Comparison of ENCODE assay signal across 29 cellular contexts in the genomic region with DNA sequence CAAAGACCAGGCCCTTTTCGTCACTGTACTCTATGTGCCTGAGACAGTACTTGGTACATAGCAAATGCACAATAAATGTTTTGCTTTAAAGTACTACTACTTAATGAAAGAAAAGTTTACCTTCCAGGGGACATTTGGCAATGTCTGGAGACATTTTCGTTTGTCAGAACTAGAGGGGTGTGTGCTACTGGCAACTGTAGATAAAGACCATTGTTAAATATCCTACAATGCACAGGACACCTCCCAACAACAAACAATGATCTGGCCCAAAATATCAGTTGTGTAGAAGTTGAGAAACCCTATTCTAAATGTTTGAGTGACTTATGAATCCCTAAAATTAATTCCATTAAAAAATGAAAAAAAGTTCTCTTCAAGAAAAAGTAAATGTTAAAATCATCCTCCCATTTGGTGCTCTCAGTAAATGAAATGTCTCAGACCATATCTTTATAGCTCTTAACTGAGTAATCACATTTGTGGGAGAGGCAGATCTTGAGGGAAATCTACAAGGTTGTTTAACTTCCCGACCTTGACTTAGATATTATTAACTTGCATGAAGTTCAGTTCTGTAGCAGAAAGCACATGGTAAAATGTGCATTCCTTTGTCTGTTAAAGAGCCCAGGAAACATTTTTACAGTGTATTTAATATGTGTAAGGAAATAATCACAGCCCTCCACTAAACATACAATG. TPM values are rescaled to one million over a fixed set of nuclear protein-coding genes. Genes with fewer than 3 reads are reported as not detected.
"Had no signal": no experiment of that assay in that cellular context is flagged by ENCODE, and none has a peak within 500 bp of the region (broad histone marks: within the 10 kb centered on the region; RNA-seq: fewer than 3 reads in every experiment).

No MANE protein-coding gene starts in this region.

- DNase-seq: cerebellar nuclear complex; dorsolateral prefrontal cortex; effector CD4-positive, alpha-beta T cell; foreskin keratinocyte; heart left ventricle; hypothalamus; immature natural killer cell; islet precursor cell; kidney glomerular epithelial cell; naive B cell; spleen; stimulated activated CD4-positive, alpha-beta T cell treated with anti-CD3 and anti-CD28 coated beads, Interleukin-15, amount 100 ng/mL, for 24 hours; stimulated activated CD4-positive, alpha-beta T cell treated with anti-CD3 and anti-CD28 coated beads, Interleukin-2, amount 100 ng/mL, for 48 hours; stimulated activated naive B cell treated with anti-CD40 and anti-IgM and Interleukin-4, amounts not matched to agents 10 μg/mL and 1 μg/mL and 100 μg/mL, for 72 hours; stimulated activated naive CD8-positive, alpha-beta T cell treated with anti-CD3 and anti-CD28 coated beads, Interleukin-15, amount 100 ng/mL, for 72 hours; transverse colon; upper lobe of right lung; uterus had no signal

- ATAC-seq: esophagus mucosa; foreskin keratinocyte; gastroesophageal sphincter; heart left ventricle; natural killer cell treated with Interleukin-12 subunit alpha and Interleukin-12 subunit beta and Interleukin-15 and Interleukin-18, amount 100 ng/mL, for 72 hours; sciatic nerve; stimulated activated naive B cell treated with anti-CD40 and anti-IgM and Interleukin-4, amounts not matched to agents 10 μg/mL and 1 μg/mL and 100 μg/mL, for 72 hours; stimulated activated naive CD8-positive, alpha-beta T cell treated with anti-CD3 and anti-CD28 coated beads, Interleukin-15, amount 100 ng/mL, for 72 hours; upper lobe of right lung had no signal

- H3K9me3 Mint-ChIP-seq: memory B cell; natural killer cell treated with Interleukin-12 subunit alpha and Interleukin-12 subunit beta and Interleukin-15 and Interleukin-18, amount 100 ng/mL, for 72 hours; neural progenitor cell; stimulated activated naive CD8-positive, alpha-beta T cell treated with anti-CD3 and anti-CD28 coated beads, Interleukin-15, amount 100 ng/mL, for 72 hours had no signal

- H3K9ac ChIP-seq: neural progenitor cell had no signal

- H3K27ac Mint-ChIP-seq: immature natural killer cell; memory B cell; naive B cell; natural killer cell treated with Interleukin-12 subunit alpha and Interleukin-12 subunit beta and Interleukin-15 and Interleukin-18, amount 100 ng/mL, for 72 hours; neural progenitor cell; stimulated activated naive B cell treated with anti-CD40 and anti-IgM and Interleukin-4, amounts not matched to agents 10 μg/mL and 1 μg/mL and 100 μg/mL, for 72 hours; stimulated activated naive CD8-positive, alpha-beta T cell treated with anti-CD3 and anti-CD28 coated beads, Interleukin-15, amount 100 ng/mL, for 72 hours had no signal

- H3K4me1 ChIP-seq: foreskin keratinocyte, gastroesophageal sphincter, heart left ventricle, prostate gland, right atrium auricular region, spleen, suprapubic skin, transverse colon, upper lobe of right lung, uterus had no signal

- H3K4me3 ChIP-seq: dorsolateral prefrontal cortex, gastroesophageal sphincter, heart left ventricle, lung, neural progenitor cell, prostate gland, right atrium auricular region, spleen, suprapubic skin, transverse colon, upper lobe of right lung, uterus had no signal

- H3K36me3 ChIP-seq: gastroesophageal sphincter, heart left ventricle, neural progenitor cell, prostate gland, right atrium auricular region, spleen, suprapubic skin, transverse colon, upper lobe of right lung, uterus had no signal

- H3K9me3 ChIP-seq: gastroesophageal sphincter, prostate gland, suprapubic skin, transverse colon, upper lobe of right lung, uterus had no signal

- H3K27me3 ChIP-seq: foreskin keratinocyte, gastroesophageal sphincter, neural progenitor cell, right atrium auricular region, suprapubic skin, transverse colon, upper lobe of right lung, uterus had no signal

- H3K4me1 Mint-ChIP-seq: immature natural killer cell; memory B cell; naive B cell; stimulated activated naive B cell treated with anti-CD40 and anti-IgM and Interleukin-4, amounts not matched to agents 10 μg/mL and 1 μg/mL and 100 μg/mL, for 72 hours; stimulated activated naive CD8-positive, alpha-beta T cell treated with anti-CD3 and anti-CD28 coated beads, Interleukin-15, amount 100 ng/mL, for 72 hours had no signal

- H3K27ac ChIP-seq: dorsolateral prefrontal cortex, foreskin keratinocyte, gastroesophageal sphincter, heart left ventricle, neural progenitor cell, prostate gland, right atrium auricular region, spleen, suprapubic skin, upper lobe of right lung, uterus had no signal

- H3K4me3 Mint-ChIP-seq: immature natural killer cell; memory B cell; naive B cell; natural killer cell treated with Interleukin-12 subunit alpha and Interleukin-12 subunit beta and Interleukin-15 and Interleukin-18, amount 100 ng/mL, for 72 hours; neural progenitor cell; stimulated activated naive B cell treated with anti-CD40 and anti-IgM and Interleukin-4, amounts not matched to agents 10 μg/mL and 1 μg/mL and 100 μg/mL, for 72 hours; stimulated activated naive CD8-positive, alpha-beta T cell treated with anti-CD3 and anti-CD28 coated beads, Interleukin-15, amount 100 ng/mL, for 72 hours had no signal

- H3K36me3 Mint-ChIP-seq: immature natural killer cell; memory B cell; natural killer cell treated with Interleukin-12 subunit alpha and Interleukin-12 subunit beta and Interleukin-15 and Interleukin-18, amount 100 ng/mL, for 72 hours; neural progenitor cell had no signal

- H3K4me2 ChIP-seq: neural progenitor cell had no signal

RNA-seq across cellular contexts. Expression of gene EGFL6, which starts 18.5 kb away (rescaled TPM):
- total RNA-seq: foreskin keratinocyte, mononuclear cell, right atrium auricular region, transverse colon had no signal
- polyA plus RNA-seq: foreskin keratinocyte, heart left ventricle, immature natural killer cell had no signal
